In genomic region chr6:129807141-129807540, GRCh38 we compare ENCODE assay signal across 20 cellular contexts. TPM values are rescaled to one million over a fixed set of nuclear protein-coding genes. Genes with fewer than 3 reads are reported as not detected.
"Had no signal": no experiment of that assay in that cellular context is flagged by ENCODE, and none has a peak within 500 bp of the region (broad histone marks: within the 10 kb centered on the region; RNA-seq: fewer than 3 reads in every experiment).

No MANE protein-coding gene starts in this region.

RNA-seq across cellular contexts. Expression of gene TMEM244, which starts 54.0 kb away (rescaled TPM):
- total RNA-seq: activated naive CD4-positive, alpha-beta T cell treated with anti-CD3 and anti-CD28 coated beads for 36 hours; activated naive CD4-positive, alpha-beta T cell treated with anti-CD3 and anti-CD28 coated beads, Interleukin-2, amount 50 U/mL, for 72 hours; activated naive CD8-positive, alpha-beta T cell treated with anti-CD3 and anti-CD28 coated beads for 36 hours; activated T-cell treated with anti-CD3 and anti-CD28 coated beads, Interleukin-2, amount 50 U/mL, for 4 hours; activated T-cell treated with anti-CD3 and anti-CD28 coated beads, Interleukin-2, amount 50 U/mL, for 72 hours; activated T-helper 1 cell treated with anti-CD3 and anti-CD28 coated beads, Interleukin-12 subunit alpha, Interleukin-12 subunit beta, Interleukin-2, Interleukin-4 antibody, amounts not matched to agents 30 ng/mL and 10 ng/mL and 1 ng/mL, durations not matched to agents 14 hours and 24 hours and 36 hours; activated T-helper 17 cell treated with anti-CD3 and anti-CD28 coated beads, Interleukin-2, amount 50 U/mL, for 72 hours; activated T-helper 2 cell treated with anti-CD3 and anti-CD28 coated beads, Interferon-gamma antibody, Interleukin-2, Interleukin-4, amounts not matched to agents 10 μg/mL and 5 μg/mL and 100 μg/mL, durations not matched to agents 14 hours and 24 hours and 36 hours; adrenal gland; aorta; ascending aorta; astrocyte; body of pancreas; breast epithelium; bronchial epithelial cell; cardiac muscle cell; cardiac septum; cerebellum; chondrocyte had no signal
- polyA plus RNA-seq: adipose tissue, adrenal gland, aorta, cardiac muscle cell had no signal
